8 cellular contexts compared by ENCODE assay signal in genomic region chr7:128476402-128477335, GRCh38. TPM values are rescaled to one million over a fixed set of nuclear protein-coding genes. Genes with fewer than 3 reads are reported as not detected.
DNase-seq lines count a peak whose midpoint lies in the region; ATAC-seq and TF ChIP-seq lines count a peak whose summit lies in the region.
"Not testable (repeated sequence)": the region's sequence is repeated elsewhere in the genome, so short reads cannot be mapped to it uniquely, and the experiment has no call there.

A gene with protein sequence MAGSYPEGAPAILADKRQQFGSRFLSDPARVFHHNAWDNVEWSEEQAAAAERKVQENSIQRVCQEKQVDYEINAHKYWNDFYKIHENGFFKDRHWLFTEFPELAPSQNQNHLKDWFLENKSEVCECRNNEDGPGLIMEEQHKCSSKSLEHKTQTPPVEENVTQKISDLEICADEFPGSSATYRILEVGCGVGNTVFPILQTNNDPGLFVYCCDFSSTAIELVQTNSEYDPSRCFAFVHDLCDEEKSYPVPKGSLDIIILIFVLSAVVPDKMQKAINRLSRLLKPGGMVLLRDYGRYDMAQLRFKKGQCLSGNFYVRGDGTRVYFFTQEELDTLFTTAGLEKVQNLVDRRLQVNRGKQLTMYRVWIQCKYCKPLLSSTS (plus strand): TSS chr7:128476748. CDS start chr7:128476766, 18 bp downstream.

- H3K36me3 Mint-ChIP-seq in activated T-helper 2 cell treated with anti-CD3 and anti-CD28 coated beads, Interferon-gamma antibody, Interleukin-2, Interleukin-4, amounts not matched to agents 10 μg/mL and 5 μg/mL and 100 μg/mL, durations not matched to agents 14 hours and 24 hours and 36 hours (ENCODE audit: low read depth): peaks cover 40% of the 10 kb centered on the region
- H3K36me3 Mint-ChIP-seq in nephron (ENCODE audit: low read depth): peaks cover 17% of the 10 kb centered on the region

- intact Hi-C loops in activated T-helper 2 cell treated with anti-CD3 and anti-CD28 coated beads, Interferon-gamma antibody, Interleukin-2, Interleukin-4, amounts not matched to agents 10 μg/mL and 5 μg/mL and 100 μg/mL, durations not matched to agents 14 hours and 24 hours and 36 hours (cut with micrococcal nuclease): loop anchor here (1.0 to 2.0 kb wide), 3 partner anchors 18 to 134 kb away; partner anchors contain the start of gene RBM28

- TF ChIP-seq CTCF in LNCaP clone FGC (IDR thresholded peaks at IDR 0.05; ENCODE audit: control insufficient read depth, extremely low read depth, insufficient read depth) (peak; percentile 42), RWPE1 (conservative IDR thresholded peaks at IDR 0.05; ENCODE audit: low read depth) (peak; percentile 60), fibroblast of pulmonary artery (IDR thresholded peaks at IDR 0.05; ENCODE audit: low read length, missing control alignments) (peak; percentile 22), nephron (IDR thresholded peaks at IDR 0.05; ENCODE audit: unreplicated experiment in 3 of 3) (peak; percentile 39 to 46 (median 45))

- H3K27ac ChIP-seq in RWPE1: peak within 1 kb of the TSS; percentile 83

- H3K4me3 ChIP-seq in LNCaP clone FGC (ENCODE audit: low read depth, low read length) (peak within 1 kb of the TSS; percentile 79), fibroblast of pulmonary artery (replicated peaks; ENCODE audit: low read depth, low read length) (peak within 1 kb of the TSS; percentile 78)

- H3K4me1 Mint-ChIP-seq in activated T-helper 2 cell treated with anti-CD3 and anti-CD28 coated beads, Interferon-gamma antibody, Interleukin-2, Interleukin-4, amounts not matched to agents 10 μg/mL and 5 μg/mL and 100 μg/mL, durations not matched to agents 14 hours and 24 hours and 36 hours (ENCODE audit: low read depth): peaks cover 19% of the 10 kb centered on the region
- peaks cover 18% of the 10 kb centered on the region for H3K4me1 Mint-ChIP-seq in nephron
- peaks cover 29% of the 10 kb centered on the region for H3K4me1 Mint-ChIP-seq in stimulated activated naive CD8-positive, alpha-beta T cell treated with anti-CD3 and anti-CD28 coated beads, Interleukin-15, amount 100 ng/mL, for 72 hours

- not testable (repeated sequence) for H3K27me3 Mint-ChIP-seq in activated T-helper 2 cell treated with anti-CD3 and anti-CD28 coated beads, Interferon-gamma antibody, Interleukin-2, Interleukin-4, amounts not matched to agents 10 μg/mL and 5 μg/mL and 100 μg/mL, durations not matched to agents 14 hours and 24 hours and 36 hours (ENCODE audit: low read depth); nephron (ENCODE audit: low read depth); stimulated activated naive CD8-positive, alpha-beta T cell treated with anti-CD3 and anti-CD28 coated beads, Interleukin-15, amount 100 ng/mL, for 72 hours

- ATAC-seq in stimulated activated naive CD8-positive, alpha-beta T cell treated with anti-CD3 and anti-CD28 coated beads, Interleukin-15, amount 100 ng/mL, for 72 hours: peak; percentile 95

- peak within 1 kb of the TSS; percentile 95 for H3K4me3 Mint-ChIP-seq in activated T-helper 2 cell treated with anti-CD3 and anti-CD28 coated beads, Interferon-gamma antibody, Interleukin-2, Interleukin-4, amounts not matched to agents 10 μg/mL and 5 μg/mL and 100 μg/mL, durations not matched to agents 14 hours and 24 hours and 36 hours (ENCODE audit: low read depth)
- peak within 1 kb of the TSS; percentile 96 to 99 (median 97) for H3K4me3 Mint-ChIP-seq in nephron
- peak within 1 kb of the TSS; percentile 96 for H3K4me3 Mint-ChIP-seq in stimulated activated naive CD8-positive, alpha-beta T cell treated with anti-CD3 and anti-CD28 coated beads, Interleukin-15, amount 100 ng/mL, for 72 hours

- H3K9me3 Mint-ChIP-seq in activated T-helper 2 cell treated with anti-CD3 and anti-CD28 coated beads, Interferon-gamma antibody, Interleukin-2, Interleukin-4, amounts not matched to agents 10 μg/mL and 5 μg/mL and 100 μg/mL, durations not matched to agents 14 hours and 24 hours and 36 hours; nephron; stimulated activated naive CD8-positive, alpha-beta T cell treated with anti-CD3 and anti-CD28 coated beads, Interleukin-15, amount 100 ng/mL, for 72 hours: not testable (repeated sequence)

- peak within 1 kb of the TSS; percentile 96 for H3K27ac Mint-ChIP-seq in activated T-helper 2 cell treated with anti-CD3 and anti-CD28 coated beads, Interferon-gamma antibody, Interleukin-2, Interleukin-4, amounts not matched to agents 10 μg/mL and 5 μg/mL and 100 μg/mL, durations not matched to agents 14 hours and 24 hours and 36 hours
- peak within 1 kb of the TSS; percentile 96 to 99 (median 97) for H3K27ac Mint-ChIP-seq in nephron
- peak within 1 kb of the TSS; percentile 99 for H3K27ac Mint-ChIP-seq in stimulated activated naive CD8-positive, alpha-beta T cell treated with anti-CD3 and anti-CD28 coated beads, Interleukin-15, amount 100 ng/mL, for 72 hours

- peak; percentile 97 for DNase-seq in ELF-1 (ENCODE audit: low read depth, low spot score)
- DNase-seq in H4 (ENCODE audit: low spot score): peak; percentile 96
- peak; percentile 80 for DNase-seq in LNCaP clone FGC (ENCODE audit: low read depth)
- peak; percentile 75 for DNase-seq in RWPE1 (ENCODE audit: low spot score)
- peak; percentile 93 for DNase-seq in activated T-helper 2 cell treated with anti-CD3 and anti-CD28 coated beads, Interferon-gamma antibody, Interleukin-2, Interleukin-4, amounts not matched to agents 10 μg/mL and 5 μg/mL and 100 μg/mL, durations not matched to agents 14 hours and 24 hours and 36 hours (ENCODE audit: low spot score)
- DNase-seq in fibroblast of pulmonary artery (ENCODE audit: low read depth): peak; percentile 87
- DNase-seq in stimulated activated naive CD8-positive, alpha-beta T cell treated with anti-CD3 and anti-CD28 coated beads, Interleukin-15, amount 100 ng/mL, for 72 hours: peak; percentile 86 to 93

- CTCF ChIA-PET in RWPE1 (lab: Yijun Ruan, JAX): interaction anchor here (0.7 kb wide), 1 partner anchor 254 kb away, joined by 3 read pairs; no protein-coding TSS in a partner anchor

- POLR2A ChIA-PET in RWPE1 (lab: Yijun Ruan, JAX; ENCODE audit: low non-redundant PET): not testable (repeated sequence)

RNA-seq across cellular contexts. Expression of the gene that starts here (rescaled TPM):
- total RNA-seq in H4 (2014; rRNA removed; shearing (Covaris generic)): 29.8 and 29.9 TPM in 2 replicates
- total RNA-seq in activated T-helper 2 cell treated with anti-CD3 and anti-CD28 coated beads, Interferon-gamma antibody, Interleukin-2, Interleukin-4, amounts not matched to agents 10 μg/mL and 5 μg/mL and 100 μg/mL, durations not matched to agents 14 hours and 24 hours and 36 hours: 46.9 and 52.4 TPM in 2 replicates

Comparison
In these comparisons a context has a peak if more than half of its experiments do, and no peak if none do; other contexts are left out.
1. Peak in every context shown above with its lines: DNase-seq, ATAC-seq, H3K4me3 ChIP-seq and H3K27ac ChIP-seq.